In genomic region chr10:17586741-17587720, GRCh38 we compare ENCODE assay signal across 8 cellular contexts. TPM values are rescaled to one million over a fixed set of nuclear protein-coding genes. Genes with fewer than 3 reads are reported as not detected.
A peak's percentile ranks its signal among the peaks of the same experiment; 100 is the strongest.
DNase-seq lines count a peak whose midpoint lies in the region; ATAC-seq, FAIRE-seq and TF ChIP-seq lines count a peak whose summit lies in the region.

No MANE protein-coding gene starts in this region.

- H3K27ac Mint-ChIP-seq in CD8-positive, alpha-beta memory T cell, result peak overlapping the region in 5 of 8 donors; percentile 5 to 55 (median 17)

- no peak for TF ChIP-seq POLR2A in endothelial cell of umbilical vein (IDR thresholded peaks at IDR 0.05; ENCODE audit: low read depth, low read length)

- TF ChIP-seq CTCF in endothelial cell of umbilical vein (IDR thresholded peaks at IDR 0.05; ENCODE audit: extremely low read depth in 1 of 2, insufficient read depth in 1 of 2, low read depth in 1 of 2, low read length in 2 of 2) (no peak), MM.1S (IDR thresholded peaks at IDR 0.05; ENCODE audit: low read length) (no peak)

- dilution Hi-C loops in endothelial cell of umbilical vein (cut with MboI; ENCODE audit: extremely low pct_ligation_motif_present, low sequenced_read_pairs), result no loop called here

- peak overlapping the region; percentile 75 for H2AFZ ChIP-seq in endothelial cell of umbilical vein (ENCODE audit: low read depth, low read length)
- no peak overlapping the region for H2AFZ ChIP-seq in MM.1S (ENCODE audit: low read length)

- no peaks in the 10 kb centered on the region for H3K9me1 ChIP-seq in endothelial cell of umbilical vein (replicated peaks; ENCODE audit: control insufficient read depth, extremely low read depth, insufficient read depth, low read length)

- no peaks in the 10 kb centered on the region for H3K36me3 Mint-ChIP-seq in CD8-positive, alpha-beta memory T cell

- H3K36me3 ChIP-seq in CD8-positive, alpha-beta memory T cell (ENCODE audit: insufficient read depth, low read length), result no peaks in the 10 kb centered on the region
- no peaks in the 10 kb centered on the region for H3K36me3 ChIP-seq in HUES6 (ENCODE audit: control insufficient read depth, insufficient read depth, low read length)
- no peaks in the 10 kb centered on the region for H3K36me3 ChIP-seq in endothelial cell of umbilical vein (ENCODE audit: control insufficient read depth in 2 of 2, extremely low read depth in 1 of 2, insufficient read depth in 2 of 2, low read length in 2 of 2)
- H3K36me3 ChIP-seq in MM.1S (replicated peaks; ENCODE audit: insufficient read depth, low read length), result no peaks in the 10 kb centered on the region

- H3K4me3 Mint-ChIP-seq in CD8-positive, alpha-beta memory T cell, result peak overlapping the region in 4 of 7 donors; percentile 47 to 70 (median 53)

- POLR2A ChIA-PET in CD8-positive, alpha-beta memory T cell (lab: Charles Lee), result no interaction called here
- POLR2A ChIA-PET in endothelial cell of umbilical vein (lab: Charles Lee), result no interaction called here

- no peaks in the 10 kb centered on the region for H3K9me3 Mint-ChIP-seq in CD8-positive, alpha-beta memory T cell

- no TSS peak for BruUV-seq in endothelial cell of umbilical vein (replicated peaks; lab: Mats Ljungman, UMichigan)

- H3F3A ChIP-seq in MM.1S (ENCODE audit: insufficient read depth, low read length), result no peaks in the 10 kb centered on the region

- DNase-seq in CD8-positive, alpha-beta memory T cell, result no peak
- DNase-seq in endothelial cell of umbilical vein (ENCODE audit: low read depth, low spot score) (no peak), MM.1S (no peak), mucosa of gallbladder (ENCODE audit: low spot score) (no peak)
- DNase-seq in activated CD4-positive, alpha-beta T cell treated with anti-CD3 and anti-CD28 coated beads, Interleukin-2, amount 50 U/mL, for 4 hours, result no peak

- H3K9me2 ChIP-seq in MM.1S (replicated peaks; ENCODE audit: insufficient read depth, low read length), result no peaks in the 10 kb centered on the region

- no peaks in the 10 kb centered on the region for H3K4me1 ChIP-seq in CD8-positive, alpha-beta memory T cell (ENCODE audit: insufficient read depth, low read length)
- H3K4me1 ChIP-seq in HUES6 (ENCODE audit: control insufficient read depth, insufficient read depth, low read length) (peaks cover 5% of the 10 kb centered on the region; the same call in 1 of the 2 replicates), endothelial cell of umbilical vein (ENCODE audit: control insufficient read depth, extremely low read depth, insufficient read depth, low read length) (peaks cover 7% of the 10 kb centered on the region), MM.1S (ENCODE audit: low read length) (no peaks in the 10 kb centered on the region)

- H3K27me3 ChIP-seq in CD8-positive, alpha-beta memory T cell (ENCODE audit: insufficient read depth, low read length, poor library complexity, severe bottlenecking), result no peaks in the 10 kb centered on the region
- H3K27me3 ChIP-seq in HUES6 (ENCODE audit: control insufficient read depth, insufficient read depth, low read length) (no peaks in the 10 kb centered on the region), endothelial cell of umbilical vein (ENCODE audit: control insufficient read depth in 2 of 2, insufficient read depth in 2 of 2, low read length in 2 of 2) (no peaks in the 10 kb centered on the region), MM.1S (replicated peaks; ENCODE audit: insufficient read depth, low read length) (no peaks in the 10 kb centered on the region)

- H4K20me1 ChIP-seq in endothelial cell of umbilical vein (replicated peaks; ENCODE audit: control insufficient read depth, extremely low read depth, insufficient read depth, low read length) (no peaks in the 10 kb centered on the region), MM.1S (ENCODE audit: insufficient read depth, low read length) (no peaks in the 10 kb centered on the region)

- CTCF ChIA-PET in CD8-positive, alpha-beta memory T cell (lab: Charles Lee), result no interaction called here
- CTCF ChIA-PET in endothelial cell of umbilical vein (lab: Charles Lee), result interaction anchor here (1.3 kb wide), 1 partner anchor 10 kb away, joined by 7 read pairs; no protein-coding TSS in a partner anchor

- H3K27ac ChIP-seq in CD8-positive, alpha-beta memory T cell (ENCODE audit: low read depth, low read length), result no peak overlapping the region
- H3K27ac ChIP-seq in HUES6 (ENCODE audit: low read depth, low read length), result 0 out of 2 replicates have a peak overlapping the region, but pooled peaks have one; percentile 26
- no peak overlapping the region for H3K27ac ChIP-seq in endothelial cell of umbilical vein (ENCODE audit: insufficient read depth, low read depth, low read length)
- H3K27ac ChIP-seq in MM.1S (ENCODE audit: low read length), result no peak overlapping the region

- H3K9ac ChIP-seq in HUES6 (ENCODE audit: low read length), result no peak overlapping the region
- H3K9ac ChIP-seq in endothelial cell of umbilical vein (replicated peaks; ENCODE audit: extremely low read depth, insufficient read depth, low read length), result no peak overlapping the region
- H3K9ac ChIP-seq in MM.1S (ENCODE audit: low read length), result no peak overlapping the region

- peak; percentile 59 for FAIRE-seq in endothelial cell of umbilical vein (lab: Jason Lieb, UNC)

- H3K27me3 Mint-ChIP-seq in CD8-positive, alpha-beta memory T cell, result peaks cover 5 to 6% of the 10 kb centered on the region in 2 donors

- peak; percentile 62 for ATAC-seq in GM19452 (IDR thresholded peaks at IDR 0.05; ENCODE audit: unreplicated experiment)
- no peak for ATAC-seq in HG03095 (IDR thresholded peaks at IDR 0.05; ENCODE audit: unreplicated experiment)

- no peak overlapping the region for H3K4me3 ChIP-seq in CD8-positive, alpha-beta memory T cell (ENCODE audit: low read length)
- H3K4me3 ChIP-seq in HUES6 (ENCODE audit: low read depth, low read length) (no peak overlapping the region), endothelial cell of umbilical vein (replicated peaks in 1 of 3; ENCODE audit: insufficient read depth in 1 of 3, low read depth in 1 of 3, low read length in 3 of 3) (no peak overlapping the region), MM.1S (ENCODE audit: low read length) (no peak overlapping the region)

- peaks cover 5 to 19% (median 12%) of the 10 kb centered on the region in 3 donors for H3K4me1 Mint-ChIP-seq in CD8-positive, alpha-beta memory T cell

- H3K9me3 ChIP-seq in CD8-positive, alpha-beta memory T cell (ENCODE audit: low read length), result no peaks in the 10 kb centered on the region
- H3K9me3 ChIP-seq in HUES6 (ENCODE audit: control insufficient read depth, insufficient read depth, low read depth, low read length), result no peaks in the 10 kb centered on the region
- no peaks in the 10 kb centered on the region for H3K9me3 ChIP-seq in endothelial cell of umbilical vein (replicated peaks; ENCODE audit: control insufficient read depth, insufficient read depth, low read length)
- H3K9me3 ChIP-seq in MM.1S (replicated peaks; ENCODE audit: insufficient read depth, low read length), result no peaks in the 10 kb centered on the region

- H3K79me2 ChIP-seq in endothelial cell of umbilical vein (ENCODE audit: control insufficient read depth, insufficient read depth, low read length) (no peaks in the 10 kb centered on the region), MM.1S (ENCODE audit: low read length) (no peaks in the 10 kb centered on the region)

- intact Hi-C loops in endothelial cell of umbilical vein (cut with micrococcal nuclease), result no loop called here

- peak overlapping the region; percentile 62 for H3K4me2 ChIP-seq in endothelial cell of umbilical vein (ENCODE audit: insufficient read depth, low read length)
- no peak overlapping the region for H3K4me2 ChIP-seq in MM.1S (ENCODE audit: low read depth, low read length)

TF ChIP-seq in endothelial cell of umbilical vein, 7 proteins besides CTCF, POLR2A, EP300 and RAD21:
- no peak for TF ChIP-seq JUN (IDR thresholded peaks at IDR 0.05; ENCODE audit: borderline replicate concordance, insufficient read depth, insufficient read length, low read depth)
- TF ChIP-seq MAX (IDR thresholded peaks at IDR 0.05; ENCODE audit: insufficient read depth, insufficient read length), result no peak
- no peak for TF ChIP-seq MYC (IDR thresholded peaks at IDR 0.05; ENCODE audit: low read depth, low read length)
- TF ChIP-seq POLR2AphosphoS5 (IDR thresholded peaks at IDR 0.05; ENCODE audit: insufficient read depth, low read depth, low read length), result no peak
- no peak for TF ChIP-seq EZH2 (IDR thresholded peaks at IDR 0.05; ENCODE audit: borderline replicate concordance, low read depth, low read length, severe bottlenecking)
- TF ChIP-seq FOS (IDR thresholded peaks at IDR 0.05; ENCODE audit: borderline replicate concordance, insufficient read depth, low read length), result no peak
- no peak for TF ChIP-seq GATA2 (IDR thresholded peaks at IDR 0.05; ENCODE audit: insufficient read depth, insufficient read length, low read depth, low read length)

RNA-seq across cellular contexts. Expression of gene HACD1, which starts 30.1 kb away (rescaled TPM):
- 1 to 10 TPM; 1.9 to 2.2 TPM for total RNA-seq in CD8-positive, alpha-beta memory T cell
- 1.1 TPM for polyA plus RNA-seq in CD8-positive, alpha-beta memory T cell
- total RNA-seq in endothelial cell of umbilical vein, result 25.2 and 26.6 TPM in 2 replicates
- 16.1 and 17.4 TPM in 2 replicates for polyA plus RNA-seq in endothelial cell of umbilical vein
- 13.7 and 14.5 TPM in 2 replicates for polyA plus RNA-seq in endothelial cell of umbilical vein (2011; cell fraction: cytosol; rRNA removed)
- polyA plus RNA-seq in endothelial cell of umbilical vein (2011; cell fraction: nucleus; rRNA removed), result 15.1 and 19.3 TPM in 2 replicates
- polyA plus RNA-seq in endothelial cell of umbilical vein (2012), result 9.9 and 10.9 TPM in 2 replicates
- polyA minus RNA-seq in endothelial cell of umbilical vein, result 17.3 and 26.9 TPM in 2 replicates
- 14.2 TPM for polyA minus RNA-seq in endothelial cell of umbilical vein (2011; cell fraction: cytosol; rRNA and poly(A)+ RNA removed)
- polyA minus RNA-seq in endothelial cell of umbilical vein (2011; cell fraction: nucleus; rRNA and poly(A)+ RNA removed), result 9.3 and 11.8 TPM in 2 replicates
- 17.0 TPM for total RNA-seq in mucosa of gallbladder

RNA-seq across cellular contexts. Expression of gene STAM, which starts 56.9 kb away (rescaled TPM):
- 10 to 100 TPM; 18.5 to 22.3 TPM for total RNA-seq in CD8-positive, alpha-beta memory T cell
- 7.8 TPM for polyA plus RNA-seq in CD8-positive, alpha-beta memory T cell
- total RNA-seq in endothelial cell of umbilical vein (20.0 and 20.6 TPM in 2 replicates), mucosa of gallbladder (20.1 TPM)
- 16.1 and 17.7 TPM in 2 replicates for polyA plus RNA-seq in endothelial cell of umbilical vein
- 16.5 and 18.4 TPM in 2 replicates for polyA plus RNA-seq in endothelial cell of umbilical vein (2011; cell fraction: cytosol; rRNA removed)
- polyA plus RNA-seq in endothelial cell of umbilical vein (2011; cell fraction: nucleus; rRNA removed), result 24.6 and 25.9 TPM in 2 replicates
- polyA plus RNA-seq in endothelial cell of umbilical vein (2012), result 16.6 and 22.2 TPM in 2 replicates
- 25.6 and 27.7 TPM in 2 replicates for polyA minus RNA-seq in endothelial cell of umbilical vein
- polyA minus RNA-seq in endothelial cell of umbilical vein (2011; cell fraction: cytosol; rRNA and poly(A)+ RNA removed), result 8.6 TPM
- polyA minus RNA-seq in endothelial cell of umbilical vein (2011; cell fraction: nucleus; rRNA and poly(A)+ RNA removed), result 56.6 and 59.0 TPM in 2 replicates
